Comparison of ENCODE assay signal across 1 cellular context in the genomic region with DNA sequence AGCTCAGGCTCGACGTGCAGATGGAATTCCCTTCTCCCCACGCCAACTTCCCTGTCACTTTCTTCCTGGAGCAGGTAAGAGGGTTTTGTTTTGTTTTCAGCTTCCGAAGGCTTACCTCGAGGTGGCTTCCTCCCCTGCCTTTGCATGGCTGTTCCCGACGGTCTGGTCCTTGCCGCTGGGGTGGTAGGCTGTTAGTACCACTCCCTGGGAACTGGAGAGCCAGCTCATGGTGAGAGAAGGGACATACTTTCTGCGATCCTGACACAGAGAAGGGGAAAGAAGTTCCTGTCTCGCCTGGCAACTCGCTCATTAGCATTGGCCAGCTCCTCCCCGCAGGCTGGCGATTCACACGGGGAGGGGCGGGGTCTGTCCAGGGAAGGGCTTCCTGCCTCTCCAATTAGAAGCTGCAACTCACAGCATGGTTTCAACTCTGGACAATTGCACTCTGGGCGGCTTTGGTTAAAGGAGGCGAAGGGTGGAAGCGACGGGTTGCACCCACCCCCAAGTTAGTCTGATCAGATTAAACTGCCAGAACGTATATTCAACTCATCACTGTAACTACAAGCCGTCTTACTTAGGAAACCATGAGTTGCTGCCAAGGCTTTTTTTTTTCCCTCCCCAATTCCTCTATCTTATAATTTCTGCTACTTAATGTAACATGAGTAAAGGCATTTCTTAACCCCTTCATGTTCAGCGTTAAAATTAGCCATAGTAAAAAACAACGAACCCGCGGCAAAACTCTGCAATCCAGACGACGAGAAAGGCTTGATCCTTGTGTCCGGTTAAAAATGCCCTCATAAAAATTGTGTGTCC.
TF ChIP-seq lines count a peak whose summit lies in the region.

Gene ARHGAP18 (minus strand): TSS at position 269 of the 813 bp plus-strand sequence. CDS start 41 bp downstream, at position 228.

TF ChIP-seq in K562, 482 proteins besides CTCF, POLR2A, EP300 and RAD21 (continued from another document):
- TF ChIP-seq, protein P1, sequence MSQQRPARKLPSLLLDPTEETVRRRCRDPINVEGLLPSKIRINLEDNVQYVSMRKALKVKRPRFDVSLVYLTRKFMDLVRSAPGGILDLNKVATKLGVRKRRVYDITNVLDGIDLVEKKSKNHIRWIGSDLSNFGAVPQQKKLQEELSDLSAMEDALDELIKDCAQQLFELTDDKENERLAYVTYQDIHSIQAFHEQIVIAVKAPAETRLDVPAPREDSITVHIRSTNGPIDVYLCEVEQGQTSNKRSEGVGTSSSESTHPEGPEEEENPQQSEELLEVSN (IDR thresholded peaks at IDR 0.05; ENCODE audit: borderline replicate concordance in 1 of 2, extremely low read depth in 1 of 2, insufficient read depth in 1 of 2, insufficient read length in 1 of 2, low read depth in 1 of 2, low read length in 1 of 2, poor library complexity in 1 of 2, severe bottlenecking in 1 of 2) = peak in 1 of 2 experiments; percentile 43
- no peak for TF ChIP-seq ZNF518B (CRISPR knock-in tag; IDR thresholded peaks at IDR 0.05)
- no peak for TF ChIP-seq SNRNP70 (optimal IDR thresholded peaks at IDR 0.05; ENCODE audit: low read depth, low read length)
- no peak for TF ChIP-seq ZNF551 (CRISPR knock-in tag; IDR thresholded peaks at IDR 0.05)
- no peak for TF ChIP-seq RREB1 (CRISPR knock-in tag; IDR thresholded peaks at IDR 0.05)
- TF ChIP-seq, protein P2, sequence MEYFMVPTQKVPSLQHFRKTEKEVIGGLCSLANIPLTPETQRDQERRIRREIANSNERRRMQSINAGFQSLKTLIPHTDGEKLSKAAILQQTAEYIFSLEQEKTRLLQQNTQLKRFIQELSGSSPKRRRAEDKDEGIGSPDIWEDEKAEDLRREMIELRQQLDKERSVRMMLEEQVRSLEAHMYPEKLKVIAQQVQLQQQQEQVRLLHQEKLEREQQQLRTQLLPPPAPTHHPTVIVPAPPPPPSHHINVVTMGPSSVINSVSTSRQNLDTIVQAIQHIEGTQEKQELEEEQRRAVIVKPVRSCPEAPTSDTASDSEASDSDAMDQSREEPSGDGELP (CRISPR knock-in tag; IDR thresholded peaks at IDR 0.05; ENCODE audit: borderline replicate concordance) = peak; percentile 79; the same call in 1 of the 2 replicates
- 0 out of 2 replicates have a peak, but pooled peaks have one; percentile 22 for TF ChIP-seq LEF1 (IDR thresholded peaks at IDR 0.05)
- TF ChIP-seq RBM22 (IDR thresholded peaks at IDR 0.05; ENCODE audit: low read depth, low read length, poor library complexity, severe bottlenecking) = no peak
- TF ChIP-seq PKNOX1 (IDR thresholded peaks at IDR 0.05) = peak; percentile 69
- TF ChIP-seq MNT (conservative IDR thresholded peaks at IDR 0.05) = peak; percentile 1 to 76; a peak in 3 of 4 replicates
- TF ChIP-seq ZNF175 (CRISPR knock-in tag; IDR thresholded peaks at IDR 0.05; ENCODE audit: low read depth) = peak; percentile 43; the same call in 1 of the 2 replicates
- no peak for TF ChIP-seq PHB (CRISPR knock-in tag; IDR thresholded peaks at IDR 0.05)
- TF ChIP-seq, protein P3, sequence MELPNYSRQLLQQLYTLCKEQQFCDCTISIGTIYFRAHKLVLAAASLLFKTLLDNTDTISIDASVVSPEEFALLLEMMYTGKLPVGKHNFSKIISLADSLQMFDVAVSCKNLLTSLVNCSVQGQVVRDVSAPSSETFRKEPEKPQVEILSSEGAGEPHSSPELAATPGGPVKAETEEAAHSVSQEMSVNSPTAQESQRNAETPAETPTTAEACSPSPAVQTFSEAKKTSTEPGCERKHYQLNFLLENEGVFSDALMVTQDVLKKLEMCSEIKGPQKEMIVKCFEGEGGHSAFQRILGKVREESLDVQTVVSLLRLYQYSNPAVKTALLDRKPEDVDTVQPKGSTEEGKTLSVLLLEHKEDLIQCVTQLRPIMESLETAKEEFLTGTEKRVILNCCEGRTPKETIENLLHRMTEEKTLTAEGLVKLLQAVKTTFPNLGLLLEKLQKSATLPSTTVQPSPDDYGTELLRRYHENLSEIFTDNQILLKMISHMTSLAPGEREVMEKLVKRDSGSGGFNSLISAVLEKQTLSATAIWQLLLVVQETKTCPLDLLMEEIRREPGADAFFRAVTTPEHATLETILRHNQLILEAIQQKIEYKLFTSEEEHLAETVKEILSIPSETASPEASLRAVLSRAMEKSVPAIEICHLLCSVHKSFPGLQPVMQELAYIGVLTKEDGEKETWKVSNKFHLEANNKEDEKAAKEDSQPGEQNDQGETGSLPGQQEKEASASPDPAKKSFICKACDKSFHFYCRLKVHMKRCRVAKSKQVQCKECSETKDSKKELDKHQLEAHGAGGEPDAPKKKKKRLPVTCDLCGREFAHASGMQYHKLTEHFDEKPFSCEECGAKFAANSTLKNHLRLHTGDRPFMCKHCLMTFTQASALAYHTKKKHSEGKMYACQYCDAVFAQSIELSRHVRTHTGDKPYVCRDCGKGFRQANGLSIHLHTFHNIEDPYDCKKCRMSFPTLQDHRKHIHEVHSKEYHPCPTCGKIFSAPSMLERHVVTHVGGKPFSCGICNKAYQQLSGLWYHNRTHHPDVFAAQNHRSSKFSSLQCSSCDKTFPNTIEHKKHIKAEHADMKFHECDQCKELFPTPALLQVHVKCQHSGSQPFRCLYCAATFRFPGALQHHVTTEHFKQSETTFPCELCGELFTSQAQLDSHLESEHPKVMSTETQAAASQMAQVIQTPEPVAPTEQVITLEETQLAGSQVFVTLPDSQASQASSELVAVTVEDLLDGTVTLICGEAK (IDR thresholded peaks at IDR 0.05) = no peak
- TF ChIP-seq, protein P3 (CRISPR knock-in tag; IDR thresholded peaks at IDR 0.05) = no peak
- TF ChIP-seq, protein P4, sequence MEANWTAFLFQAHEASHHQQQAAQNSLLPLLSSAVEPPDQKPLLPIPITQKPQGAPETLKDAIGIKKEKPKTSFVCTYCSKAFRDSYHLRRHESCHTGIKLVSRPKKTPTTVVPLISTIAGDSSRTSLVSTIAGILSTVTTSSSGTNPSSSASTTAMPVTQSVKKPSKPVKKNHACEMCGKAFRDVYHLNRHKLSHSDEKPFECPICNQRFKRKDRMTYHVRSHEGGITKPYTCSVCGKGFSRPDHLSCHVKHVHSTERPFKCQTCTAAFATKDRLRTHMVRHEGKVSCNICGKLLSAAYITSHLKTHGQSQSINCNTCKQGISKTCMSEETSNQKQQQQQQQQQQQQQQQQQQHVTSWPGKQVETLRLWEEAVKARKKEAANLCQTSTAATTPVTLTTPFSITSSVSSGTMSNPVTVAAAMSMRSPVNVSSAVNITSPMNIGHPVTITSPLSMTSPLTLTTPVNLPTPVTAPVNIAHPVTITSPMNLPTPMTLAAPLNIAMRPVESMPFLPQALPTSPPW (CRISPR knock-in tag; IDR thresholded peaks at IDR 0.05) = peak; percentile 81
